Comparison of ENCODE assay signal across 24 cellular contexts in genomic region chr10:58651742-58652141, GRCh38.
DNase-seq lines count a peak whose midpoint lies in the region; ATAC-seq and TF ChIP-seq lines count a peak whose summit lies in the region.
"Had no signal": no experiment of that assay in that cellular context is flagged by ENCODE, and none has a peak within 500 bp of the region (broad histone marks: within the 10 kb centered on the region; RNA-seq: fewer than 3 reads in every experiment).

No MANE protein-coding gene starts in this region.

- 50 to 62% methylated on average over 1 of the region's 1 CpG for WGBS in GM23248 (ENCODE audit: low coverage in 1 of 2, low lambda C conversion rate in 2 of 2, missing lambda C conversion rate in 2 of 2), 2 experiments
- 100% methylated on average over 1 of the region's 1 CpG for WGBS in mesenchymal stem cell

- no peak overlapping the region for H3K14ac ChIP-seq in mesenchymal stem cell (ENCODE audit: low read length in 2 of 2)

- no peak overlapping the region for H3K4me3 Mint-ChIP-seq in activated T-cell treated with anti-CD3 and anti-CD28 coated beads, Interleukin-2, amount 50 U/mL, for 72 hours
- H3K4me3 Mint-ChIP-seq: CD8-positive, alpha-beta T cell had no signal

- H3K18ac ChIP-seq in mesenchymal stem cell (ENCODE audit: low read depth in 1 of 2, low read length in 2 of 2), result no peak overlapping the region

- H3K36me3 ChIP-seq in GM23248 (ENCODE audit: low read depth) (no peaks in the 10 kb centered on the region), mesenchymal stem cell (ENCODE audit: control insufficient read depth in 1 of 2, insufficient read depth in 2 of 2, low read depth in 1 of 2, low read length in 2 of 2) (peaks cover 2 to 24% of the 10 kb centered on the region in 2 experiments), skeletal muscle satellite cell (ENCODE audit: insufficient read depth, low read length) (no peaks in the 10 kb centered on the region), upper lobe of right lung (no peaks in the 10 kb centered on the region)

- peaks cover 0 to 2% of the 10 kb centered on the region in 2 donors for H3K9me3 Mint-ChIP-seq in activated T-cell treated with anti-CD3 and anti-CD28 coated beads, Interleukin-2, amount 50 U/mL, for 72 hours
- H3K9me3 Mint-ChIP-seq: CD8-positive, alpha-beta T cell had no signal

- H3K4me3 ChIP-seq in GM23248 (no peak overlapping the region), mesenchymal stem cell (ENCODE audit: insufficient read depth in 1 of 2, low read depth in 1 of 2, low read length in 2 of 2) (no peak overlapping the region), skeletal muscle satellite cell (ENCODE audit: low read length) (no peak overlapping the region), upper lobe of right lung (no peak overlapping the region)
- H3K4me3 ChIP-seq: A549 had no signal

- in situ Hi-C loops in GM23248 (cut with MboI), result no loop called here

- peaks cover 47% of the 10 kb centered on the region for H3F3A ChIP-seq in GM23248 (ENCODE audit: insufficient read depth)

- H3K4ac ChIP-seq in mesenchymal stem cell (ENCODE audit: low read depth in 1 of 2, low read length in 2 of 2), result no peak overlapping the region

- H4K8ac ChIP-seq in mesenchymal stem cell (ENCODE audit: low read length), result no peak overlapping the region

- H2BK5ac ChIP-seq in mesenchymal stem cell (ENCODE audit: low read depth, low read length, poor library complexity, severe bottlenecking), result no peak overlapping the region

- intact Hi-C loops in upper lobe of right lung (cut with DNase I), result no loop called here

- peaks cover 7% of the 10 kb centered on the region for H3K79me1 ChIP-seq in mesenchymal stem cell (replicated peaks; ENCODE audit: low read length, poor library complexity, severe bottlenecking)

- no peaks in the 10 kb centered on the region for H3K4me1 Mint-ChIP-seq in activated T-cell treated with anti-CD3 and anti-CD28 coated beads, Interleukin-2, amount 50 U/mL, for 72 hours (ENCODE audit: low read depth)

- no peak overlapping the region for H2AK5ac ChIP-seq in mesenchymal stem cell (ENCODE audit: low read length, severe bottlenecking)

- H3K9ac ChIP-seq in GM23248 (no peak overlapping the region), mesenchymal stem cell (ENCODE audit: low read length) (peak overlapping the region; percentile 60), skeletal muscle satellite cell (ENCODE audit: low read depth, low read length) (peak overlapping the region; percentile 24)

- H3K4me1 ChIP-seq in GM23248 (ENCODE audit: insufficient read depth) (peaks cover 56% of the 10 kb centered on the region), mesenchymal stem cell (ENCODE audit: control insufficient read depth, insufficient read depth, low read depth, low read length) (peaks cover 4% of the 10 kb centered on the region), skeletal muscle satellite cell (ENCODE audit: control insufficient read depth, insufficient read depth, low read length) (peaks cover 51% of the 10 kb centered on the region), upper lobe of right lung (peaks cover 17% of the 10 kb centered on the region)

- H4K91ac ChIP-seq in mesenchymal stem cell (ENCODE audit: low read length), result no peak overlapping the region

- no peaks in the 10 kb centered on the region for H4K20me1 ChIP-seq in GM23248 (ENCODE audit: insufficient read depth)

- no peak overlapping the region for H3K23ac ChIP-seq in mesenchymal stem cell (ENCODE audit: low read length in 2 of 2)

- H3K9me2 ChIP-seq in GM23248 (ENCODE audit: insufficient read depth), result no peaks in the 10 kb centered on the region

- no peak overlapping the region for H3K27ac Mint-ChIP-seq in activated T-cell treated with anti-CD3 and anti-CD28 coated beads, Interleukin-2, amount 50 U/mL, for 72 hours
- H3K27ac Mint-ChIP-seq: CD8-positive, alpha-beta T cell had no signal

- H3K36me3 Mint-ChIP-seq in activated T-cell treated with anti-CD3 and anti-CD28 coated beads, Interleukin-2, amount 50 U/mL, for 72 hours (ENCODE audit: insufficient read depth in 2 of 2), result peaks cover 0 to 1% of the 10 kb centered on the region in 2 donors
- H3K36me3 Mint-ChIP-seq: CD8-positive, alpha-beta T cell had no signal

- H3K9me3 ChIP-seq in GM23248 (ENCODE audit: low read depth) (no peaks in the 10 kb centered on the region), mesenchymal stem cell (ENCODE audit: control insufficient read depth, low read length) (no peaks in the 10 kb centered on the region), skeletal muscle satellite cell (replicated peaks; ENCODE audit: low read length) (no peaks in the 10 kb centered on the region), upper lobe of right lung (no peaks in the 10 kb centered on the region)
- H3K9me3 ChIP-seq: A549 had no signal

- H3K27ac ChIP-seq in GM23248, result 0 out of 2 replicates have a peak overlapping the region, but pooled peaks have one; percentile 15
- H3K27ac ChIP-seq in VCaP, result peak overlapping the region; percentile 1; the same call in 1 of the 2 replicates
- no peak overlapping the region for H3K27ac ChIP-seq in mesenchymal stem cell (ENCODE audit: low read length, poor library complexity, severe bottlenecking)
- H3K27ac ChIP-seq in upper lobe of right lung, result no peak overlapping the region
- H3K27ac ChIP-seq: C4-2B, RWPE1 had no signal

- H3K4me2 ChIP-seq in GM23248 (ENCODE audit: unreplicated experiment) (no peak overlapping the region), mesenchymal stem cell (ENCODE audit: low read length, poor library complexity, severe bottlenecking) (no peak overlapping the region), skeletal muscle satellite cell (ENCODE audit: low read length) (no peak overlapping the region)

- no peak overlapping the region for H2BK15ac ChIP-seq in mesenchymal stem cell (ENCODE audit: low read depth, poor library complexity, severe bottlenecking)

- no peak for ATAC-seq in activated T-cell treated with anti-CD3 and anti-CD28 coated beads, Interleukin-2, amount 50 U/mL, for 72 hours (replicated peaks in 1 of 2)
- ATAC-seq in upper lobe of right lung (no peak), GM18870 (IDR thresholded peaks at IDR 0.05; ENCODE audit: unreplicated experiment) (no peak)
- ATAC-seq: CD8-positive, alpha-beta T cell; HepG2; Panc1 had no signal

- TF ChIP-seq CTCF in VCaP (conservative IDR thresholded peaks at IDR 0.05) (no peak), upper lobe of right lung (IDR thresholded peaks at IDR 0.05) (no peak)

- H2AFZ ChIP-seq in GM23248, result no peak overlapping the region
- no peak overlapping the region for H2AFZ ChIP-seq in mesenchymal stem cell (ENCODE audit: low read depth, low read length)

- H3K79me2 ChIP-seq in GM23248 (ENCODE audit: insufficient read depth), result peaks cover 65% of the 10 kb centered on the region

- no peaks in the 10 kb centered on the region for H3K27me3 Mint-ChIP-seq in activated T-cell treated with anti-CD3 and anti-CD28 coated beads, Interleukin-2, amount 50 U/mL, for 72 hours (ENCODE audit: low read depth)

- H3K27me3 ChIP-seq in GM23248 (replicated peaks; ENCODE audit: insufficient read depth), result no peaks in the 10 kb centered on the region
- no peaks in the 10 kb centered on the region for H3K27me3 ChIP-seq in mesenchymal stem cell (ENCODE audit: control insufficient read depth in 1 of 2, insufficient read depth in 1 of 2, low read length in 2 of 2)
- H3K27me3 ChIP-seq in skeletal muscle satellite cell (ENCODE audit: control insufficient read depth, insufficient read depth, low read length), result no peaks in the 10 kb centered on the region
- H3K27me3 ChIP-seq in upper lobe of right lung, result no peaks in the 10 kb centered on the region

- H2BK120ac ChIP-seq in mesenchymal stem cell (ENCODE audit: low read depth, low read length), result no peak overlapping the region

- DNase-seq in GM23248 (no peak), mesenchymal stem cell (no peak), upper lobe of right lung (no peak)
- no peak for DNase-seq in activated T-cell treated with anti-CD3 and anti-CD28 coated beads, Interleukin-2, amount 50 U/mL, for 72 hours
- DNase-seq: CD8-positive, alpha-beta T cell; DMS 273 treated with DMSO at 0.1 percent for 48 hours; GOT3; HCEC 1CT; Karpas-422; NCI-H187; NCI-H2081 treated with DMSO at 0.1 percent for 48 hours; NCI-H2171; NCI-H226; NCI-H510A; SHP77; SW 1271 had no signal

- no peak overlapping the region for H2BK12ac ChIP-seq in mesenchymal stem cell (ENCODE audit: low read length in 2 of 2)

Comparison
In these comparisons a context has a peak if more than half of its experiments do, and no peak if none do; other contexts are left out.
1. H3K27ac ChIP-seq: peak in GM23248 (single experiment) and VCaP (single experiment); none in mesenchymal stem cell (single experiment) and upper lobe of right lung (single experiment).